In the genomic region with DNA sequence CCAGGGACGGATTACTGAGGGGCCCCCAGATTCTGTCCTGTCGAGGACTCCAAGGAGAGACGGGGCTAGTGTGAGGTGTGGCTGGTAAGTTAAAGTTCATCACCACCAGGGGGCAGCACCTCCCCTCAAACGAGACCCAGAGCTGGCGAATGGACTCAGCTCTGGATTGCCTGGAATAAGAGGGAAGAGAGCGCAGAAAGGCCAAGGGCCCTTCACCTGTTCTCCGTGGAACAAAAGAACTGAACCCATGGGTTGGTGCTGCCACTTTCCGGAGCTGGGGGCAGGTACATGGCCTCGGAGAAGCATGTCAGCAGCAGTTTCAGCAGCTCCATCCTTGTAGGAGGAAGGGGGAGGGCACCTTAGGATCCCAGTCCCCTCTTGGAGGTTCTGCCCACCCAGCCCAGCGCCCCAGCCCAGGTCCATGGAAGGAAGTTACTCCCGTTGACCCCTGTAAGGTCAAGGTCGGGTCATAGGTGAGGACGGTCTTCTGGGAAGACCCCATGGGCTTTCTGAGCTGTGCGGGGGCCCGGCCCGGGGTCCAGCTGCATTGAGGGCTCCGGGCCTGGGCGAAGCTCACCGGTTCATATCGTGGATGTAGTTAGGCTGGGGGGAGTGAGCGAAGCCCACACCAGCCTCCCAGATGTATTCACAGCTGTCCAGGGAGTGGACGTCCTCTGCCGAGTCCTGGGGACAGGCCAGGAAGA, we compare ENCODE assay signal across 8 cellular contexts. TPM values are rescaled to one million over a fixed set of nuclear protein-coding genes. Genes with fewer than 3 reads are reported as not detected.
DNase-seq lines count a peak whose midpoint lies in the region; ATAC-seq, FAIRE-seq and TF ChIP-seq lines count a peak whose summit lies in the region.

No MANE protein-coding gene starts in this region.

- no peak overlapping the region for H3K27ac Mint-ChIP-seq in activated naive CD8-positive, alpha-beta T cell treated with anti-CD3 and anti-CD28 coated beads, Interleukin-2, amount 50 U/mL, for 24 hours

- H3K27me3 Mint-ChIP-seq in activated naive CD8-positive, alpha-beta T cell treated with anti-CD3 and anti-CD28 coated beads, Interleukin-2, amount 50 U/mL, for 24 hours = no peaks in the 10 kb centered on the region

- WGBS in prostate gland = 45% methylated on average over 23 of the region's 23 CpGs

- H3K36me3 Mint-ChIP-seq in activated naive CD8-positive, alpha-beta T cell treated with anti-CD3 and anti-CD28 coated beads, Interleukin-2, amount 50 U/mL, for 24 hours (ENCODE audit: low read depth) = no peaks in the 10 kb centered on the region

- no peak for TF ChIP-seq POLR2A in prostate gland (IDR thresholded peaks at IDR 0.05)

- FAIRE-seq in urothelium cell line (lab: Jason Lieb, UNC) = peak; percentile 32

- H3K27me3 ChIP-seq in cardiac muscle cell = peaks cover 17% of the 10 kb centered on the region
- H3K27me3 ChIP-seq in prostate gland (replicated peaks; ENCODE audit: insufficient read depth) = no peaks in the 10 kb centered on the region

- TF ChIP-seq CTCF in GM10266 (IDR thresholded peaks at IDR 0.05; ENCODE audit: control insufficient read depth, insufficient read depth, low read depth, missing control alignments) (peak; percentile 74), cardiac muscle cell (IDR thresholded peaks at IDR 0.05; ENCODE audit: low read depth, low read length) (peak; percentile 63), prostate gland (IDR thresholded peaks at IDR 0.05) (peak; percentile 52 to 92 (median 86))

- H3K36me3 ChIP-seq in cardiac muscle cell (no peaks in the 10 kb centered on the region), prostate gland (no peaks in the 10 kb centered on the region)

- H3K4me1 Mint-ChIP-seq in activated naive CD8-positive, alpha-beta T cell treated with anti-CD3 and anti-CD28 coated beads, Interleukin-2, amount 50 U/mL, for 24 hours = peaks cover 5% of the 10 kb centered on the region

- DNase-seq in GM10266 (ENCODE audit: extremely low spot score) = peak; percentile 88
- DNase-seq in NCI-H1436 treated with DMSO at 0.1 percent for 48 hours (lab: John Stamatoyannopoulos, UW) = peak; percentile 9
- DNase-seq in SW480 (ENCODE audit: low spot score) = peak; percentile 82
- peak; percentile 90 for DNase-seq in activated naive CD8-positive, alpha-beta T cell treated with anti-CD3 and anti-CD28 coated beads, Interleukin-2, amount 50 U/mL, for 24 hours
- peak; percentile 91 to 92 for DNase-seq in cardiac muscle cell (ENCODE audit: low read depth in 1 of 2, low spot score in 1 of 2)
- DNase-seq in prostate gland (ENCODE audit: low spot score) = peak; percentile 88
- peak; percentile 93 for DNase-seq in urothelium cell line (ENCODE audit: low spot score)
- no peak for DNase-seq in OCI-M2 (lab: John Stamatoyannopoulos, UW; ENCODE audit: unreplicated experiment)

- H3K4me3 Mint-ChIP-seq in activated naive CD8-positive, alpha-beta T cell treated with anti-CD3 and anti-CD28 coated beads, Interleukin-2, amount 50 U/mL, for 24 hours = no peak overlapping the region

- peak; percentile 68 for ATAC-seq in activated naive CD8-positive, alpha-beta T cell treated with anti-CD3 and anti-CD28 coated beads, Interleukin-2, amount 50 U/mL, for 24 hours

- H3K27ac ChIP-seq in cardiac muscle cell (no peak overlapping the region), prostate gland (no peak overlapping the region)

- H3K4me1 ChIP-seq in cardiac muscle cell (ENCODE audit: low read depth) (no peaks in the 10 kb centered on the region), prostate gland (replicated peaks) (no peaks in the 10 kb centered on the region)

- no peaks in the 10 kb centered on the region for H3K9me3 Mint-ChIP-seq in activated naive CD8-positive, alpha-beta T cell treated with anti-CD3 and anti-CD28 coated beads, Interleukin-2, amount 50 U/mL, for 24 hours

- no peaks in the 10 kb centered on the region for H3K9me3 ChIP-seq in cardiac muscle cell (ENCODE audit: low read depth)
- no peaks in the 10 kb centered on the region for H3K9me3 ChIP-seq in prostate gland

- H3K4me3 ChIP-seq in cardiac muscle cell (no peak overlapping the region), prostate gland (no peak overlapping the region)

- intact Hi-C loops in prostate gland (cut with DNase I) = loop anchor here (5.0 kb wide), 3 partner anchors 70 to 240 kb away; partner anchors contain the start of gene ARMC7

RNA-seq across cellular contexts. Expression of gene HID1, which starts 10.8 kb away (rescaled TPM):
- 35.2 and 46.3 TPM in 2 replicates for total RNA-seq in cardiac muscle cell
- 45.4 and 57.3 TPM in 2 replicates for polyA plus RNA-seq in cardiac muscle cell
- total RNA-seq in prostate gland = 100 to 1,000 TPM in 1 of 2 donors, 10 to 100 TPM in 1; 87.1 to 101 TPM

RNA-seq across cellular contexts. Expression of gene CDR2L, which starts 25.6 kb away (rescaled TPM):
- total RNA-seq in cardiac muscle cell (15.1 and 16.4 TPM in 2 replicates), prostate gland (10 to 100 TPM; 13.7 to 34.9 TPM)
- polyA plus RNA-seq in cardiac muscle cell = 5.9 and 8.0 TPM in 2 replicates

RNA-seq across cellular contexts. Expression of gene OTOP3, which starts 26.1 kb away (rescaled TPM):
- not detected in 2 replicates for total RNA-seq in cardiac muscle cell
- polyA plus RNA-seq in cardiac muscle cell = not detected in 2 replicates
- total RNA-seq in prostate gland = not detected

RNA-seq across cellular contexts. Expression of gene OTOP2, which starts 37.7 kb away (rescaled TPM):
- total RNA-seq in cardiac muscle cell (not detected in 2 replicates), prostate gland (under 1 TPM in 1 of 2 donors, not detected in 1; 0.85 TPM)
- not detected in 2 replicates for polyA plus RNA-seq in cardiac muscle cell

RNA-seq across cellular contexts. Expression of gene USH1G, which starts 38.8 kb away (rescaled TPM):
- total RNA-seq in cardiac muscle cell (2.5 and 4.0 TPM in 2 replicates), prostate gland (1 to 10 TPM in 1 of 2 donors, not detected in 1; 1.1 TPM)
- polyA plus RNA-seq in cardiac muscle cell = 1.9 and 3.1 TPM in 2 replicates
